ENCODE assay signal across 14 cellular contexts in genomic region chr22:31530816-31531180, GRCh38. TPM values are rescaled to one million over a fixed set of nuclear protein-coding genes. Genes with fewer than 3 reads are reported as not detected.
DNase-seq lines count a peak whose midpoint lies in the region; ATAC-seq and TF ChIP-seq lines count a peak whose summit lies in the region.
"Had no signal": no experiment of that assay in that cellular context is flagged by ENCODE, and none has a peak within 500 bp of the region (broad histone marks: within the 10 kb centered on the region; RNA-seq: fewer than 3 reads in every experiment).

No MANE protein-coding gene starts in this region.

- no peak overlapping the region for H3K4me3 Mint-ChIP-seq in mesothelial cell of epicardium

- no peak overlapping the region for H3K9ac ChIP-seq in colonic mucosa (ENCODE audit: low read depth in 2 of 2, low read length in 2 of 2)

- peaks cover 9% of the 10 kb centered on the region; the same call in 1 of the 2 replicates for H3K36me3 ChIP-seq in RWPE2 (ENCODE audit: low read depth)
- H3K36me3 ChIP-seq in colonic mucosa: no peaks in the 10 kb centered on the region
- H3K36me3 ChIP-seq: ovary had no signal

- H3K27me3 Mint-ChIP-seq in mesothelial cell of epicardium (ENCODE audit: low read depth): no peaks in the 10 kb centered on the region

- no peak overlapping the region for H3K4me3 ChIP-seq in RWPE2 (ENCODE audit: severe bottlenecking)
- H3K4me3 ChIP-seq in colonic mucosa: no peak overlapping the region
- H3K4me3 ChIP-seq: ovary had no signal

- H3K36me3 Mint-ChIP-seq in mesothelial cell of epicardium: peaks cover 3% of the 10 kb centered on the region

- H3K27me3 ChIP-seq in RWPE2 (ENCODE audit: insufficient read depth, poor library complexity, severe bottlenecking) (no peaks in the 10 kb centered on the region), colonic mucosa (no peaks in the 10 kb centered on the region)
- H3K27me3 ChIP-seq: ovary had no signal

- TF ChIP-seq CTCF in 22Rv1 (IDR thresholded peaks at IDR 0.05): no peak
- TF ChIP-seq CTCF in RWPE2 (IDR thresholded peaks at IDR 0.05; ENCODE audit: poor library complexity, severe bottlenecking): no peak
- no peak for TF ChIP-seq CTCF in colonic mucosa (IDR thresholded peaks at IDR 0.05)
- TF ChIP-seq CTCF in mesothelial cell of epicardium (IDR thresholded peaks at IDR 0.05; ENCODE audit: unreplicated experiment): no peak

- H3K4me1 Mint-ChIP-seq in mesothelial cell of epicardium: peaks cover 26% of the 10 kb centered on the region

- peaks cover 10% of the 10 kb centered on the region for H3K9me3 Mint-ChIP-seq in mesothelial cell of epicardium

- no peak for DNase-seq in RWPE2 (ENCODE audit: low spot score)
- DNase-seq in colonic mucosa: no peak
- no peak for DNase-seq in mesothelial cell of epicardium (ENCODE audit: low spot score in 2 of 2, unreplicated experiment in 2 of 2)
- no peak for DNase-seq in Right ventricle myocardium inferior (ENCODE audit: missing footprints)
- DNase-seq in NCI-H774 (lab: John Stamatoyannopoulos, UW): no peak
- DNase-seq: activated CD8-positive, alpha-beta memory T cell treated with anti-CD3 and anti-CD28 coated beads for 24 hours; C1 segment of cervical spinal cord; foreskin melanocyte; NCI-H1436; stimulated activated CD4-positive, alpha-beta T cell treated with anti-CD3 and anti-CD28 coated beads, Interleukin-4, amount 100 ng/mL, for 24 hours had no signal

- intact Hi-C loops in colonic mucosa (cut with DNase I) (no loop called here), Right ventricle myocardium inferior (cut with DNase I) (no loop called here)

- no peaks in the 10 kb centered on the region for H3K9me3 ChIP-seq in RWPE2 (ENCODE audit: severe bottlenecking)
- no peaks in the 10 kb centered on the region for H3K9me3 ChIP-seq in colonic mucosa
- H3K9me3 ChIP-seq: ovary had no signal

- H3K27ac ChIP-seq in 22Rv1: peak overlapping the region; percentile 46
- H3K27ac ChIP-seq in RWPE2 (ENCODE audit: poor library complexity, severe bottlenecking): peak overlapping the region; percentile 51
- H3K27ac ChIP-seq in colonic mucosa: peak overlapping the region; percentile 60

- H3K27ac Mint-ChIP-seq in mesothelial cell of epicardium: peak overlapping the region; percentile 96

- ATAC-seq in RWPE2 (ENCODE audit: low read depth): peak; percentile 19; the same call in 1 of the 3 replicates
- ATAC-seq in GM19397 (IDR thresholded peaks at IDR 0.05; ENCODE audit: unreplicated experiment): no peak
- no peak for ATAC-seq in Right ventricle myocardium inferior
- no peak for ATAC-seq in HG03135 (IDR thresholded peaks at IDR 0.05; ENCODE audit: unreplicated experiment)

- H3K4me1 ChIP-seq in RWPE2 (ENCODE audit: insufficient read depth, poor library complexity, severe bottlenecking) (peaks cover 8% of the 10 kb centered on the region), colonic mucosa (no peaks in the 10 kb centered on the region)

RNA-seq across cellular contexts. Expression of gene SFI1, which starts 34.5 kb away (rescaled TPM):
- total RNA-seq in colonic mucosa (10 to 100 TPM; 24.1 to 47.8 TPM), mesothelial cell of epicardium (38.7 to 46.1 TPM (median 45.7 TPM) in 3 replicates), Right ventricle myocardium inferior (6.7 TPM)

RNA-seq across cellular contexts. Expression of gene EIF4ENIF1, which starts 41.2 kb away (rescaled TPM):
- total RNA-seq in colonic mucosa (10 to 100 TPM; 25.2 to 25.4 TPM), mesothelial cell of epicardium (41.0 to 44.4 TPM (median 44.1 TPM) in 3 replicates), Right ventricle myocardium inferior (30.5 TPM)
